In the genomic region with DNA sequence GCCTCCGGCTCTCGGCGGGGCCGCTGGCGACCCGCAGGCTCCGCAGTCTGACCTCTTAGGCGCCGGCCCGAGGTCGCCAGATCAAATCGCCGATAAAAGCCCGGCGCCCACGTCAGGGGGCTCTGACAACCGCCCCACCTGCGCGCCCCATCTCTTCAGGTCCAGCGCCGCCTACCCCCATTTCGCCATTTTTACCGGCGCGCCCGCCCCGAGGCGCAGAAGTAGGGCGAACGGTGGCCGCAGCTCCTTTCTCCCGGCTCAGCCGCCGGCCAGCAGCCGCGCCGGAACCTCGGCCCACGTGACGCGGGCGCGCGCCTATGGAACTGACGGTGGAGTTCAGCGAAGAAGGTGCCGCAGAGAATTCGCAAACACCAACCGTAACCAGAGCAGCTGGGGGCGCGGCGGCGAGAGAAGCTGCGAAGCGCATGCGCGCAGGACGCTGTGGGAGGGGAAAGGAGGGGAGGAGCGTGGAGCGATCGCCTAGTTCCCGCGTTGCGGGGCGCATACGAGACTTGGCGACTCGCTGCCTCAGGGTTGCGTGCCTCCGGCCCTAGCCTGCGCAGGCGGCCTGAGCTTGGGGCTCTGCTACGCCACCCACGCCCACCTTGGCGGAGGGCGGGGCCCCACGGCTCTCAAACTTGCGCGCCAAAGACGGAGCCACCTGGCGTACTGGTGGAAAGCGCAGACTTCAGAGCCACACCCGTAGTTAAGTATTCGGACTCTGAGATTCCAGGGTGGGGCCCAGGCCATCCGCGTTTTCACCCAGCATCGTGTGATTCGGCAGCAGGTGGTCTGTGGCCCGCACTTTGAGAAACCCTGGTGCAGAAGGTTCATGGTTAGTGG, we compare ENCODE assay signal across 8 cellular contexts. TPM values are rescaled to one million over a fixed set of nuclear protein-coding genes. Genes with fewer than 3 reads are reported as not detected.
DNase-seq lines count a peak whose midpoint lies in the region; ATAC-seq and TF ChIP-seq lines count a peak whose summit lies in the region.

A gene with protein sequence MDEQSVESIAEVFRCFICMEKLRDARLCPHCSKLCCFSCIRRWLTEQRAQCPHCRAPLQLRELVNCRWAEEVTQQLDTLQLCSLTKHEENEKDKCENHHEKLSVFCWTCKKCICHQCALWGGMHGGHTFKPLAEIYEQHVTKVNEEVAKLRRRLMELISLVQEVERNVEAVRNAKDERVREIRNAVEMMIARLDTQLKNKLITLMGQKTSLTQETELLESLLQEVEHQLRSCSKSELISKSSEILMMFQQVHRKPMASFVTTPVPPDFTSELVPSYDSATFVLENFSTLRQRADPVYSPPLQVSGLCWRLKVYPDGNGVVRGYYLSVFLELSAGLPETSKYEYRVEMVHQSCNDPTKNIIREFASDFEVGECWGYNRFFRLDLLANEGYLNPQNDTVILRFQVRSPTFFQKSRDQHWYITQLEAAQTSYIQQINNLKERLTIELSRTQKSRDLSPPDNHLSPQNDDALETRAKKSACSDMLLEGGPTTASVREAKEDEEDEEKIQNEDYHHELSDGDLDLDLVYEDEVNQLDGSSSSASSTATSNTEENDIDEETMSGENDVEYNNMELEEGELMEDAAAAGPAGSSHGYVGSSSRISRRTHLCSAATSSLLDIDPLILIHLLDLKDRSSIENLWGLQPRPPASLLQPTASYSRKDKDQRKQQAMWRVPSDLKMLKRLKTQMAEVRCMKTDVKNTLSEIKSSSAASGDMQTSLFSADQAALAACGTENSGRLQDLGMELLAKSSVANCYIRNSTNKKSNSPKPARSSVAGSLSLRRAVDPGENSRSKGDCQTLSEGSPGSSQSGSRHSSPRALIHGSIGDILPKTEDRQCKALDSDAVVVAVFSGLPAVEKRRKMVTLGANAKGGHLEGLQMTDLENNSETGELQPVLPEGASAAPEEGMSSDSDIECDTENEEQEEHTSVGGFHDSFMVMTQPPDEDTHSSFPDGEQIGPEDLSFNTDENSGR (minus strand): TSS at position 418 of the 843 bp plus-strand sequence. CDS start 419 bp downstream, outside the sequence.

- H3K4me3 ChIP-seq in osteoblast (ENCODE audit: insufficient read depth, low read length) (peak within 1 kb of the TSS; percentile 79), thoracic aorta (peak within 1 kb of the TSS; percentile 93)

- peaks cover 28% of the 10 kb centered on the region for H3K4me1 Mint-ChIP-seq in activated naive CD8-positive, alpha-beta T cell (ENCODE audit: low read depth)

- peak within 1 kb of the TSS; percentile 99 for H3K4me2 ChIP-seq in osteoblast (ENCODE audit: insufficient read depth, low read length)

- peak within 1 kb of the TSS; percentile 97 for H3K4me3 Mint-ChIP-seq in activated naive CD8-positive, alpha-beta T cell

- no peaks in the 10 kb centered on the region for H4K20me1 ChIP-seq in osteoblast (ENCODE audit: insufficient read depth, low read length)

- ATAC-seq in HG02623 (IDR thresholded peaks at IDR 0.05; ENCODE audit: unreplicated experiment) (peak; percentile 93), thoracic aorta (ENCODE audit: insufficient number of reproducible peaks, low FRiP score, low read depth) (peak; percentile 98)

- no peaks in the 10 kb centered on the region for H3K27me3 Mint-ChIP-seq in activated naive CD8-positive, alpha-beta T cell

- TF ChIP-seq POLR2A in GM10847 (IDR thresholded peaks at IDR 0.05; ENCODE audit: extremely low read depth, insufficient read length) = peak; percentile 68

- H2AFZ ChIP-seq in osteoblast (ENCODE audit: low read length) = peak within 1 kb of the TSS; percentile 85

- no peak for TF ChIP-seq CTCF in osteoblast (IDR thresholded peaks at IDR 0.05; ENCODE audit: extremely low read depth, low read depth, low read length)
- no peak for TF ChIP-seq CTCF in thoracic aorta (IDR thresholded peaks at IDR 0.05)

- H3K79me2 ChIP-seq in osteoblast (ENCODE audit: insufficient read depth, low read length) = peaks cover 42% of the 10 kb centered on the region

- H3K36me3 Mint-ChIP-seq in activated naive CD8-positive, alpha-beta T cell = no peaks in the 10 kb centered on the region

- no peaks in the 10 kb centered on the region for H3K9me3 Mint-ChIP-seq in activated naive CD8-positive, alpha-beta T cell (ENCODE audit: low read depth)

- H3K27me3 ChIP-seq in osteoblast (ENCODE audit: insufficient read depth, low read length) = no peaks in the 10 kb centered on the region
- H3K27me3 ChIP-seq in thoracic aorta (replicated peaks; ENCODE audit: insufficient read depth) = no peaks in the 10 kb centered on the region

- H3K27ac ChIP-seq in osteoblast (ENCODE audit: low read depth, low read length) (peak within 1 kb of the TSS; percentile 86), thoracic aorta (peak within 1 kb of the TSS; percentile 80 to 92)

- H3K4me1 ChIP-seq in osteoblast (ENCODE audit: insufficient read depth, low read length) (peaks cover 17% of the 10 kb centered on the region), thoracic aorta (ENCODE audit: control insufficient read depth in 1 of 2, low read depth in 2 of 2) (peaks cover 18 to 34% of the 10 kb centered on the region in 2 donors)

- peak within 1 kb of the TSS; percentile 88 for H3K27ac Mint-ChIP-seq in activated naive CD8-positive, alpha-beta T cell

- H3K9me3 ChIP-seq in osteoblast (ENCODE audit: low read depth, low read length) (no peaks in the 10 kb centered on the region), thoracic aorta (no peaks in the 10 kb centered on the region)

- H3K36me3 ChIP-seq in osteoblast (ENCODE audit: insufficient read depth, low read length) (peaks cover 11% of the 10 kb centered on the region), thoracic aorta (no peaks in the 10 kb centered on the region)

- DNase-seq in NCI-H1105 (lab: John Stamatoyannopoulos, UW) (peak; percentile 97), SKM-1 treated with dmso at 0.1 percent for 144 hours (lab: John Stamatoyannopoulos, UW; ENCODE audit: unreplicated experiment) (peak; percentile 96), glomerular visceral epithelial cell (ENCODE audit: extremely low spot score) (peak; percentile 99), osteoblast (ENCODE audit: insufficient read length, low spot score, missing footprints) (peak; percentile 96), thoracic aorta (ENCODE audit: low spot score) (peak; percentile 80)

RNA-seq across cellular contexts. Expression of the gene that starts here (rescaled TPM):
- total RNA-seq in osteoblast (36.2 and 40.5 TPM in 2 replicates), thoracic aorta (10 to 100 TPM; 17.9 to 26.5 TPM)

Comparison
In these comparisons a context has a peak if more than half of its experiments do, and no peak if none do; other contexts are left out.
1. Peak in every context shown above with its lines: DNase-seq, ATAC-seq, H3K4me3 ChIP-seq and H3K27ac ChIP-seq.